ENCODE assay signal across 26 cellular contexts in the genomic region with DNA sequence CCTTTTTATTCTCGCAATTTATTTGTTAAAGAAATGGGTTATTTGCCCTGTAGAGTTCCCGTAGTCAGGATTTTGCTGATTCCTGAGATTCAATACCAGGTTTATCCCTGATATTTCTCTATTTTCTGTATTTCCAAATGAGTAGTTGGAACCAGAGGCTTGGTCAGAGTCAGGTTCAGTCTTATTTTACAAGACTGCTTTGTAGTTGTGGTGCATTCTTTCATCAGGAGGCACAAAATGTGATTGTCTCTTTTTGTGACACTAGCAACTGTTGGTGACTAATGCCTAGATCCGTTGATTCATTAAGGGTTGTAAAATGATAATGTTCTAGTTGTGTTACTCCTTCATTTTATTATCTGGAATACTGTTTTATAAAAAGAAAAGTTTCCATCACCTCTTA.
"Had no signal": no experiment of that assay in that cellular context is flagged by ENCODE, and none has a peak within 500 bp of the region (broad histone marks: within the 10 kb centered on the region; RNA-seq: fewer than 3 reads in every experiment).

No MANE protein-coding gene starts in this region.

- H3K4me1 Mint-ChIP-seq: activated naive CD4-positive, alpha-beta T cell treated with anti-CD3 and anti-CD28 coated beads, Interleukin-2, amount 10 ng/mL, durations not matched to agents 7 days and 5 days; activated naive CD8-positive, alpha-beta T cell treated with anti-CD3 and anti-CD28 coated beads, Interleukin-2, amount 50 U/mL, for 24 hours; brain; natural killer cell; stimulated activated effector memory CD8-positive, alpha-beta T cell treated with anti-CD3 and anti-CD28 coated beads, Interleukin-12 subunit alpha, Interleukin-12 subunit beta, amount 100 ng/mL, for 72 hours; T-cell; WTC11 had no signal

- H3K9me3 ChIP-seq: testis had no signal

- H3K27me3 ChIP-seq: stomach, testis, upper lobe of left lung had no signal

- DNase-seq: activated CD4-positive, alpha-beta T cell treated with anti-CD3 and anti-CD28 coated beads for 48 hours; activated CD8-positive, alpha-beta memory T cell treated with anti-CD3 and anti-CD28 coated beads for 24 hours; activated CD8-positive, alpha-beta memory T cell treated with anti-CD3 and anti-CD28 coated beads, Interleukin-2, amount 50 U/mL, for 48 hours; activated effector memory CD4-positive, alpha-beta T cell treated with Interleukin-2 at 50 U/mL for 16 hours; activated naive CD4-positive, alpha-beta T cell treated with anti-CD3 and anti-CD28 coated beads, Interleukin-2, amount 10 ng/mL, durations not matched to agents 7 days and 5 days; activated naive CD8-positive, alpha-beta T cell treated with anti-CD3 and anti-CD28 coated beads, Interleukin-2, amount 50 U/mL, for 24 hours; activated T-cell treated with anti-CD3 and anti-CD28 coated beads, Interleukin-2, amount 50 U/mL, for 48 hours; anterior cingulate cortex; caudate nucleus; dorsolateral prefrontal cortex; erythroblast; heart right ventricle; lower lobe of right lung; natural killer cell; stimulated activated CD4-positive, alpha-beta T cell treated with anti-CD3 and anti-CD28 coated beads, Interleukin-4, amount 100 ng/mL, for 24 hours; stomach; T-cell; testis; upper lobe of left lung had no signal

- H3K27ac Mint-ChIP-seq: activated naive CD4-positive, alpha-beta T cell treated with anti-CD3 and anti-CD28 coated beads, Interleukin-2, amount 10 ng/mL, durations not matched to agents 7 days and 5 days; activated naive CD8-positive, alpha-beta T cell treated with anti-CD3 and anti-CD28 coated beads, Interleukin-2, amount 50 U/mL, for 24 hours; brain; natural killer cell; stimulated activated effector memory CD8-positive, alpha-beta T cell treated with anti-CD3 and anti-CD28 coated beads, Interleukin-12 subunit alpha, Interleukin-12 subunit beta, amount 100 ng/mL, for 72 hours; T-cell; WTC11 had no signal

- H3K36me3 ChIP-seq: gastroesophageal sphincter, heart right ventricle, lower lobe of right lung, stomach, upper lobe of left lung had no signal

- H3K4me3 Mint-ChIP-seq: activated naive CD4-positive, alpha-beta T cell treated with anti-CD3 and anti-CD28 coated beads, Interleukin-2, amount 10 ng/mL, durations not matched to agents 7 days and 5 days; activated naive CD8-positive, alpha-beta T cell treated with anti-CD3 and anti-CD28 coated beads, Interleukin-2, amount 50 U/mL, for 24 hours; brain; natural killer cell; stimulated activated effector memory CD8-positive, alpha-beta T cell treated with anti-CD3 and anti-CD28 coated beads, Interleukin-12 subunit alpha, Interleukin-12 subunit beta, amount 100 ng/mL, for 72 hours; T-cell; WTC11 had no signal

- H3K27ac ChIP-seq: dorsolateral prefrontal cortex, gastroesophageal sphincter, heart right ventricle, lower lobe of right lung, parathyroid adenoma, stomach, testis, upper lobe of left lung had no signal

- H3K9me3 Mint-ChIP-seq: activated naive CD4-positive, alpha-beta T cell treated with anti-CD3 and anti-CD28 coated beads, Interleukin-2, amount 10 ng/mL, durations not matched to agents 7 days and 5 days; activated naive CD8-positive, alpha-beta T cell treated with anti-CD3 and anti-CD28 coated beads, Interleukin-2, amount 50 U/mL, for 24 hours; natural killer cell; stimulated activated effector memory CD8-positive, alpha-beta T cell treated with anti-CD3 and anti-CD28 coated beads, Interleukin-12 subunit alpha, Interleukin-12 subunit beta, amount 100 ng/mL, for 72 hours; T-cell; WTC11 had no signal

- H3K4me3 ChIP-seq: dorsolateral prefrontal cortex, gastroesophageal sphincter, heart right ventricle, lower lobe of right lung, smooth muscle cell, stomach, testis, upper lobe of left lung had no signal

- H3K36me3 Mint-ChIP-seq: activated naive CD4-positive, alpha-beta T cell treated with anti-CD3 and anti-CD28 coated beads, Interleukin-2, amount 10 ng/mL, durations not matched to agents 7 days and 5 days; brain; natural killer cell; stimulated activated effector memory CD8-positive, alpha-beta T cell treated with anti-CD3 and anti-CD28 coated beads, Interleukin-12 subunit alpha, Interleukin-12 subunit beta, amount 100 ng/mL, for 72 hours; T-cell; WTC11 had no signal

- H3K9ac ChIP-seq: parathyroid adenoma had no signal

- H3K4me1 ChIP-seq: gastroesophageal sphincter, heart right ventricle, lower lobe of right lung, parathyroid adenoma, stomach, testis, upper lobe of left lung had no signal

- ATAC-seq: activated naive CD8-positive, alpha-beta T cell treated with anti-CD3 and anti-CD28 coated beads, Interleukin-2, amount 50 U/mL, for 24 hours; gastroesophageal sphincter; heart right ventricle; lower lobe of right lung; natural killer cell; sciatic nerve; stimulated activated effector memory CD8-positive, alpha-beta T cell treated with anti-CD3 and anti-CD28 coated beads, Interleukin-12 subunit alpha, Interleukin-12 subunit beta, amount 100 ng/mL, for 72 hours; T-cell; WTC11 had no signal

- H3K27me3 Mint-ChIP-seq: activated naive CD4-positive, alpha-beta T cell treated with anti-CD3 and anti-CD28 coated beads, Interleukin-2, amount 10 ng/mL, durations not matched to agents 7 days and 5 days; activated naive CD8-positive, alpha-beta T cell treated with anti-CD3 and anti-CD28 coated beads, Interleukin-2, amount 50 U/mL, for 24 hours; brain; T-cell had no signal
